ENCODE assay signal across 15 cellular contexts in the genomic region with DNA sequence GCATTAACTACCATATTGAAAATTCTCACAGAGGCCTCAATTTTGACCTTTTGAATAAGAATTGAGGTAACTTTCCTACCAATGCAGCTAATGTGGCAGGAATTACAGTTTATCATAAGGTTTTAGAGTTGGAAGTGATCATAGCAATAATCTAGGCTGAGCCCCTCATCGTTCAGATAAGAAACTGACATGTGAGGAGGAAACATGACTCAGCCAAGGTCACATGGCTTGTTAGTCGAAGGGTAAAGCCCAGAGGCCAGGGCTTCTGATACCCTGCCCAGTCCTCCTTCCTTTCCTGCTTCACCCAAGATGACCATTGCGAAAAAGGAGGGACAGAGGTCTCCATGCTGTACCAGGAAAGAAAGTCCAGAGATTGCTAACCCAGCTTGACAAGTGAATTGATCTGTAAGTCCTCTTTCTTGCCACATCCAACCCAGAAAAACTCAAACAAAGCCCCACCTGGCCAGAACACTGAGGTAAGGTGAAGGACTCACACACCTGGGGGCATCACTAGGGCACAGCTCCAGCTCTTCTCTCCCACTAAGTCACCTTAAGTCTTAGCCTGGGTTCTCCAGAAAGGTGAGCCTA.
DNase-seq lines count a peak whose midpoint lies in the region; ATAC-seq and TF ChIP-seq lines count a peak whose summit lies in the region.
"Had no signal": no experiment of that assay in that cellular context is flagged by ENCODE, and none has a peak within 500 bp of the region (broad histone marks: within the 10 kb centered on the region; RNA-seq: fewer than 3 reads in every experiment).

No MANE protein-coding gene starts in this region.

- H3K27ac ChIP-seq in brain microvascular endothelial cell = peak overlapping the region; percentile 25
- H3K27ac ChIP-seq: SJSA1 had no signal

- no peaks in the 10 kb centered on the region for H3K36me3 ChIP-seq in brain microvascular endothelial cell (replicated peaks)
- H3K36me3 ChIP-seq: SJSA1 had no signal

- ATAC-seq in HG03469 (IDR thresholded peaks at IDR 0.05; ENCODE audit: unreplicated experiment) = no peak

- H3K27me3 ChIP-seq in brain microvascular endothelial cell (replicated peaks) = no peaks in the 10 kb centered on the region
- H3K27me3 ChIP-seq: SJSA1 had no signal

- no peak overlapping the region for H3K4me3 ChIP-seq in brain microvascular endothelial cell (ENCODE audit: low read depth, low read length)
- H3K4me3 ChIP-seq: SJSA1 had no signal

- peak; percentile 45 for DNase-seq in Daoy (ENCODE audit: low read depth)
- peak; percentile 36 for DNase-seq in M059J (ENCODE audit: low read depth)
- peak; percentile 52 for DNase-seq in brain microvascular endothelial cell
- DNase-seq in iris pigment epithelial cell (ENCODE audit: low read depth) = peak; percentile 56
- no peak for DNase-seq in SIG-M5 treated with dmso at 0.1 percent for 504 hours (lab: John Stamatoyannopoulos, UW; ENCODE audit: unreplicated experiment)
- no peak for DNase-seq in NCI-H345 (lab: John Stamatoyannopoulos, UW)
- DNase-seq: CD4-positive, alpha-beta memory T cell; DMS79 treated with DMSO at 0.1 percent for 48 hours; HFFc6; Kasumi-1; NCI-H1417; NCI-H187 treated with DMSO at 0.1 percent for 48 hours; NCI-H446 had no signal

- in situ Hi-C loops in brain microvascular endothelial cell (cut with HindIII; ENCODE audit: low pct_ligation_motif_present, low sequenced_read_pairs) = no loop called here

- TF ChIP-seq CTCF in brain microvascular endothelial cell (IDR thresholded peaks at IDR 0.05; ENCODE audit: low read depth, low read length, missing control alignments) = no peak

Comparison
In these comparisons a context has a peak if more than half of its experiments do, and no peak if none do; other contexts are left out.
1. DNase-seq: peak in Daoy (single experiment), M059J (single experiment), brain microvascular endothelial cell (single experiment) and iris pigment epithelial cell (single experiment); none in SIG-M5 treated with dmso at 0.1 percent for 504 hours (single experiment) and NCI-H345 (single experiment).